8 cellular contexts compared by ENCODE assay signal in the genomic region with DNA sequence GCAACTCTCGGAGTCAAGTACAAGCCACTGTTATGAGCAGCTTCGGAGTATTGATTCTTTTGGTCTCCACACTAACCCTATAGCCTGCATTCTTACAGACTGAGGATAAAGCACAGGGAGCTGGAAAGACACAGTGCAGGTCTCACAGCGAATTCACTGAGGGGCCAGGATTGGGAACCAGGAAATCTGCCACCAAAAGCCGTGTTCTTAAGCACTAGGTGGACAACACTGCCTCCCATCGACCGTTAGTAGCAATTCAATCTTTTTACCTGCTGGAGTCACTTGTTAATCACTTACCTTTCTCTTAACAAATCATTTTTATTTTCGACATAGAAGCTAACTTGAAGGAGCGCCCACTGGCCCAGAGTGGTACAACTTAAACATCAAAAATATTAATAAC. TPM values are rescaled to one million over a fixed set of nuclear protein-coding genes. Genes with fewer than 3 reads are reported as not detected.
A peak's percentile ranks its signal among the peaks of the same experiment; 100 is the strongest.
DNase-seq lines count a peak whose midpoint lies in the region; ATAC-seq and TF ChIP-seq lines count a peak whose summit lies in the region.

No MANE protein-coding gene starts in this region.

- H3K9me3 Mint-ChIP-seq in endodermal cell: no peaks in the 10 kb centered on the region

- no peaks in the 10 kb centered on the region for H3K27me3 ChIP-seq in endodermal cell (ENCODE audit: control insufficient read depth, insufficient read depth, low read length, poor library complexity, severe bottlenecking)
- no peaks in the 10 kb centered on the region for H3K27me3 ChIP-seq in parathyroid adenoma (ENCODE audit: control insufficient read depth, insufficient read depth, low read length)

- no peak for ATAC-seq in HG02678 (IDR thresholded peaks at IDR 0.05; ENCODE audit: unreplicated experiment)
- no peak for ATAC-seq in HG02852 (IDR thresholded peaks at IDR 0.05; ENCODE audit: unreplicated experiment)

- H3K9ac ChIP-seq in endodermal cell (ENCODE audit: extremely low read depth, low read length, poor library complexity, severe bottlenecking) (no peak overlapping the region), parathyroid adenoma (no peak overlapping the region)

- H3K4me1 ChIP-seq in endodermal cell (ENCODE audit: control insufficient read depth, insufficient read depth, low read length): no peaks in the 10 kb centered on the region
- H3K4me1 ChIP-seq in parathyroid adenoma: no peaks in the 10 kb centered on the region

- DNase-seq in AG10803 (ENCODE audit: low read depth): peak; percentile 26
- DNase-seq in GM12864 (ENCODE audit: low read depth): peak; percentile 31
- peak; percentile 60 for DNase-seq in NCI-H69 (lab: John Stamatoyannopoulos, UW)
- DNase-seq in endodermal cell: peak; percentile 76
- no peak for DNase-seq in posterior vena cava (ENCODE audit: low spot score)

- H3K27me3 Mint-ChIP-seq in endodermal cell (ENCODE audit: insufficient read depth): peaks cover 13% of the 10 kb centered on the region

- intact Hi-C loops in posterior vena cava (cut with DNase I): no loop called here

- H3K79me2 ChIP-seq in parathyroid adenoma: no peaks in the 10 kb centered on the region

- peak; percentile 65 for TF ChIP-seq CTCF in AG10803 (conservative IDR thresholded peaks at IDR 0.05; ENCODE audit: low read length)
- peak; percentile 83 for TF ChIP-seq CTCF in GM12864 (IDR thresholded peaks at IDR 0.05; ENCODE audit: low read depth, low read length, missing control alignments)
- TF ChIP-seq CTCF in endodermal cell (conservative IDR thresholded peaks at IDR 0.05): peak; percentile 84
- TF ChIP-seq CTCF in parathyroid adenoma (IDR thresholded peaks at IDR 0.05): peak; percentile 59

- H3K36me3 Mint-ChIP-seq in endodermal cell (ENCODE audit: low read depth): no peaks in the 10 kb centered on the region

- H3K36me3 ChIP-seq in endodermal cell (ENCODE audit: control insufficient read depth, insufficient read depth, low read length) (no peaks in the 10 kb centered on the region), parathyroid adenoma (ENCODE audit: control insufficient read depth, insufficient read depth, low read length) (no peaks in the 10 kb centered on the region)

- H3K27ac Mint-ChIP-seq in endodermal cell: no peak overlapping the region

- H2AFZ ChIP-seq in parathyroid adenoma: no peak overlapping the region

- no peaks in the 10 kb centered on the region for H3K9me3 ChIP-seq in endodermal cell (ENCODE audit: control insufficient read depth, low read length)
- no peaks in the 10 kb centered on the region for H3K9me3 ChIP-seq in parathyroid adenoma (ENCODE audit: control insufficient read depth, low read length)

- 40 to 44% methylated on average over 7 to 8 of the region's 8 CpGs for WGBS in endodermal cell (ENCODE audit: insufficient coverage in 1 of 2, insufficient read length in 1 of 2), 2 experiments

- H3K27ac ChIP-seq in endodermal cell (ENCODE audit: low read depth, low read length) (no peak overlapping the region), parathyroid adenoma (no peak overlapping the region)

- no peaks in the 10 kb centered on the region for H3K4me1 Mint-ChIP-seq in endodermal cell

- H3K4me3 ChIP-seq in AG10803 (ENCODE audit: low read length) (no peak overlapping the region), GM12864 (ENCODE audit: low read depth, low read length) (no peak overlapping the region), endodermal cell (ENCODE audit: low read length) (no peak overlapping the region), parathyroid adenoma (ENCODE audit: low read depth, low read length) (no peak overlapping the region)

- no peak overlapping the region for H3K4me2 ChIP-seq in parathyroid adenoma (ENCODE audit: low read length)

- H3K4me3 Mint-ChIP-seq in endodermal cell: no peak overlapping the region

RNA-seq across cellular contexts. Expression of gene PMIS2, which starts 6.3 kb away (rescaled TPM):
- not detected for total RNA-seq in endodermal cell
- not detected for polyA plus RNA-seq in endodermal cell (2013, experiment 1 of 2)
- polyA plus RNA-seq in endodermal cell (2013, experiment 2 of 2): not detected
- total RNA-seq in posterior vena cava: not detected

RNA-seq across cellular contexts. Expression of gene HAUS5, which starts 20.3 kb away (rescaled TPM):
- total RNA-seq in endodermal cell (10 to 100 TPM; 32.4 to 33.7 TPM), posterior vena cava (1 to 10 TPM; 7.9 to 8.3 TPM)
- 29.8 TPM for polyA plus RNA-seq in endodermal cell (2013, experiment 1 of 2)
- 25.0 TPM for polyA plus RNA-seq in endodermal cell (2013, experiment 2 of 2)

RNA-seq across cellular contexts. Expression of gene ATP4A, which starts 28.8 kb away (rescaled TPM):
- total RNA-seq in endodermal cell (under 1 TPM in 1 of 2 donors, not detected in 1; 0.18 TPM), posterior vena cava (not detected)
- polyA plus RNA-seq in endodermal cell (2013, experiment 1 of 2): not detected
- not detected for polyA plus RNA-seq in endodermal cell (2013, experiment 2 of 2)

RNA-seq across cellular contexts. Expression of gene RBM42, which starts 36.6 kb away (rescaled TPM):
- total RNA-seq in endodermal cell: 10 to 100 TPM; 81.1 to 89.2 TPM
- polyA plus RNA-seq in endodermal cell (2013, experiment 1 of 2): 68.5 TPM
- polyA plus RNA-seq in endodermal cell (2013, experiment 2 of 2): 64.3 TPM
- total RNA-seq in posterior vena cava: 10 to 100 TPM; 61.1 to 61.3 TPM

RNA-seq across cellular contexts. Expression of gene TMEM147, which starts 46.8 kb away (rescaled TPM):
- total RNA-seq in endodermal cell (100 to 1,000 TPM; 109 to 119 TPM), posterior vena cava (10 to 100 TPM; 52.4 to 61.1 TPM)
- 86.5 TPM for polyA plus RNA-seq in endodermal cell (2013, experiment 1 of 2)
- polyA plus RNA-seq in endodermal cell (2013, experiment 2 of 2): 87.1 TPM
